ENCODE assay signal across 9 cellular contexts in the genomic region with DNA sequence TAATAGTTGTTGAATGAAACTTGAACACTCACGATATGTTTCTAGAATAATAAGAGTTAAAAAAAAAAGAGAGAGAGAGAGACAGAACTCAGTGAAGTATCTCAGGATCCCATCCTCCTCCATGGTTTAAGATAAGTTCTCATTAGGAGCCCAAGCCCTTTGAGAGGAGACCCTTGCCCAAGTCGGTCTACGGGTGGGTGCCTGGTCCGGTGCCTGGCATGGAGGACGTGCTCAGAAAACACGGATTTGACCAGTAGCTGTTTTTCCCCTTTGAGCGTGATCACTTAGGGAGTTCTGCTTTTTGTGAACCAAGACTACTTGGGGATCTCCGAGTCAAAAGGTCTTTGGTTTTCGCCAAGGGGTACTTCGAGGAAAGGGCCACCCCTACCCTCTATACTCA. TPM values are rescaled to one million over a fixed set of nuclear protein-coding genes. Genes with fewer than 3 reads are reported as not detected.
"Had no signal": no experiment of that assay in that cellular context is flagged by ENCODE, and none has a peak within 500 bp of the region (broad histone marks: within the 10 kb centered on the region; RNA-seq: fewer than 3 reads in every experiment).

No MANE protein-coding gene starts in this region.

- H3K4me1 Mint-ChIP-seq: IgD-negative memory B cell had no signal

- H3K4me3 ChIP-seq: K562 had no signal

- DNase-seq: IMR-90, KBM-7, KG1 had no signal

- ATAC-seq: HepG2, K562 had no signal

- H3K36me3 Mint-ChIP-seq: IgD-negative memory B cell had no signal

- H3K4me3 Mint-ChIP-seq: IgD-negative memory B cell had no signal

- H3K27ac ChIP-seq: HL-60 had no signal

- H3K27ac Mint-ChIP-seq: IgD-negative memory B cell had no signal

RNA-seq across cellular contexts. Expression of gene CACNG2, which starts 40.6 kb away (rescaled TPM):
- total RNA-seq: HepG2, HT-29, HT1080, IMR-90, K562 had no signal
- polyA plus RNA-seq: HepG2, IgD-negative memory B cell, IMR-90, K562 had no signal
